In genomic region chr3:134197681-134198261, GRCh38 we compare ENCODE assay signal across 8 cellular contexts.
DNase-seq lines count a peak whose midpoint lies in the region; ATAC-seq, FAIRE-seq and TF ChIP-seq lines count a peak whose summit lies in the region.

No MANE protein-coding gene starts in this region.

- ATAC-seq in HG03108 (IDR thresholded peaks at IDR 0.05; ENCODE audit: unreplicated experiment): peak; percentile 56
- ATAC-seq in stimulated activated naive CD8-positive, alpha-beta T cell treated with anti-CD3 and anti-CD28 coated beads, Interleukin-15, Interleukin-2, amounts not matched to agents 100 U/mL and 50 U/mL, for 24 hours: peak; percentile 81

- peak; percentile 92 for FAIRE-seq in A204.1 (lab: Jason Lieb, UNC)

- no peaks in the 10 kb centered on the region for H3K27me3 ChIP-seq in GM06990 (replicated peaks; ENCODE audit: control insufficient read depth, insufficient read depth, low read length)

- peak; percentile 32 for DNase-seq in GM06990 (ENCODE audit: extremely low read depth, insufficient read length)
- DNase-seq in NCI-H526 (lab: John Stamatoyannopoulos, UW): peak; percentile 10 to 56
- peak; percentile 79 for DNase-seq in astrocyte of the hippocampus (ENCODE audit: low read depth, low spot score)
- DNase-seq in iPS DF 4.7 (ENCODE audit: extremely low read depth, low spot score): peak; percentile 22
- no peak for DNase-seq in stimulated activated naive CD8-positive, alpha-beta T cell treated with anti-CD3 and anti-CD28 coated beads, Interleukin-15, Interleukin-2, amounts not matched to agents 100 U/mL and 50 U/mL, for 24 hours
- no peak for DNase-seq in NCI-H524 treated with DMSO at 0.1 percent for 48 hours (lab: John Stamatoyannopoulos, UW)

- peak; percentile 79 for TF ChIP-seq CTCF in GM06990 (IDR thresholded peaks at IDR 0.05; ENCODE audit: insufficient read depth, low read length, poor library complexity, severe bottlenecking)

- no peaks in the 10 kb centered on the region for H3K36me3 ChIP-seq in GM06990 (ENCODE audit: control insufficient read depth, insufficient read depth, low read length)

- H3K4me3 ChIP-seq in GM06990 (replicated peaks; ENCODE audit: low read depth, low read length): no peak overlapping the region

Comparison
In these comparisons a context has a peak if more than half of its experiments do, and no peak if none do; other contexts are left out.
1. DNase-seq: peak in GM06990 (single experiment), NCI-H526 (2 of 2), astrocyte of the hippocampus (single experiment) and iPS DF 4.7 (single experiment); none in stimulated activated naive CD8-positive, alpha-beta T cell treated with anti-CD3 and anti-CD28 coated beads, Interleukin-15, Interleukin-2, amounts not matched to agents 100 U/mL and 50 U/mL, for 24 hours (single experiment) and NCI-H524 treated with DMSO at 0.1 percent for 48 hours (single experiment).